ENCODE assay signal across 37 cellular contexts in the genomic region with DNA sequence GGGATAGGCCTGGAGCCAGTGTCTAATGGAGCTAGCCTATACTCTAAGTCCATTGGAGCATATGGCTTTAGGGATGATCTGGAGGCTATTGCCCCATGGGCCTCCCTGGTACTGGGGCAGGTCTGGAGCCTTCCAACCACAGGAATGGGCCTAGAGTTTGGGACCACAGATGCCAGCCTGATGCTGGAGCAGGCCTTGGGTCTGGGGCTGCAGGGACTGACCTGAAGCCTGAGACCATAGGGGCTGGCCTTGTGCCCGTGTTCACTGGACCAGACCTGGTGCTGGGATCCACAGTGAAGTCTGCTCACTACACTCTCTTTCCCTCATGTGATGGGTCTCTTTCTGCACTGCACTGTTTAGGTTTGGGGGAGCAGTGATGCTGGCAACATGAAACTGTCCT.
"Had no signal": no experiment of that assay in that cellular context is flagged by ENCODE, and none has a peak within 500 bp of the region (broad histone marks: within the 10 kb centered on the region; RNA-seq: fewer than 3 reads in every experiment).

No MANE protein-coding gene starts in this region.

- H3K27ac Mint-ChIP-seq: activated B cell treated with CpG ODN at 0.5 μM for 24 hours; activated CD4-positive, alpha-beta memory T cell treated with anti-CD3 and anti-CD28 coated beads, Interleukin-2, amount 10 ng/mL, durations not matched to agents 7 days and 5 days; activated CD4-positive, alpha-beta T cell treated with anti-CD3 and anti-CD28 coated beads, Interleukin-2, amount 10 ng/mL, durations not matched to agents 7 days and 5 days; activated CD8-positive, alpha-beta memory T cell treated with anti-CD3 and anti-CD28 coated beads, Interleukin-2, amount 10 ng/mL, durations not matched to agents 7 days and 5 days; activated CD8-positive, alpha-beta T cell treated with anti-CD3 and anti-CD28 coated beads, Interleukin-2, amount 10 ng/mL, durations not matched to agents 7 days and 5 days; activated naive CD4-positive, alpha-beta T cell treated with anti-CD3 and anti-CD28 coated beads, Interleukin-2, amount 10 ng/mL, durations not matched to agents 7 days and 5 days; activated naive CD4-positive, alpha-beta T cell treated with anti-CD3 and anti-CD28 coated beads, Interleukin-2, amount 50 U/mL, for 24 hours; activated naive CD8-positive, alpha-beta T cell; activated naive CD8-positive, alpha-beta T cell treated with anti-CD3 and anti-CD28 coated beads, Interleukin-2, amount 10 ng/mL, durations not matched to agents 7 days and 5 days; activated naive CD8-positive, alpha-beta T cell treated with anti-CD3 and anti-CD28 coated beads, Interleukin-2, amount 50 U/mL, for 24 hours; activated T-cell treated with anti-CD3 and anti-CD28 coated beads, Interleukin-2, amount 50 U/mL, for 24 hours; activated T-helper 2 cell treated with anti-CD3 and anti-CD28 coated beads, Interferon-gamma antibody, Interleukin-2, Interleukin-4, amounts not matched to agents 10 μg/mL and 5 μg/mL and 100 μg/mL, durations not matched to agents 14 hours and 24 hours and 36 hours; brain; T-helper 1 cell treated with Interleukin-12 subunit alpha and Interleukin-12 subunit beta and Interleukin-4 antibody, amounts not matched to agents 30 μg/mL and 1 μg/mL, for 36 hours; T-helper 2 cell treated with Interferon-gamma antibody and Interleukin-4, amounts not matched to agents 5 μg/mL and 100 μg/mL, for 36 hours had no signal

- H3K27me3 Mint-ChIP-seq: activated naive CD4-positive, alpha-beta T cell treated with anti-CD3 and anti-CD28 coated beads, Interleukin-2, amount 10 ng/mL, durations not matched to agents 7 days and 5 days; activated naive CD4-positive, alpha-beta T cell treated with anti-CD3 and anti-CD28 coated beads, Interleukin-2, amount 50 U/mL, for 24 hours had no signal

- FAIRE-seq: bronchial epithelial cell, TTC549 had no signal

- DNase-seq: activated B cell treated with CpG ODN at 0.5 μM for 24 hours; activated CD4-positive, alpha-beta memory T cell treated with anti-CD3 and anti-CD28 coated beads, Interleukin-2, amount 10 ng/mL, durations not matched to agents 7 days and 5 days; activated CD4-positive, alpha-beta T cell treated with anti-CD3 and anti-CD28 coated beads for 4 hours; activated CD4-positive, alpha-beta T cell treated with anti-CD3 and anti-CD28 coated beads, Interleukin-2, amount 10 ng/mL, durations not matched to agents 7 days and 5 days; activated CD4-positive, alpha-beta T cell treated with anti-CD3 and anti-CD28 coated beads, Interleukin-2, amount 50 U/mL, for 48 hours; activated CD4-positive, CD25-positive, alpha-beta regulatory T cell treated with anti-CD3 and anti-CD28 coated beads, Interleukin-2, amount 50 U/mL, for 72 hours; activated CD8-positive, alpha-beta memory T cell treated with anti-CD3 and anti-CD28 coated beads for 24 hours; activated CD8-positive, alpha-beta memory T cell treated with anti-CD3 and anti-CD28 coated beads, Interleukin-2, amount 10 ng/mL, durations not matched to agents 7 days and 5 days; activated CD8-positive, alpha-beta memory T cell treated with anti-CD3 and anti-CD28 coated beads, Interleukin-2, amount 50 U/mL, for 48 hours; activated CD8-positive, alpha-beta T cell treated with anti-CD3 and anti-CD28 coated beads, Interleukin-2, amount 10 ng/mL, durations not matched to agents 7 days and 5 days; activated effector memory CD4-positive, alpha-beta T cell treated with Interleukin-2 at 50 U/mL for 16 hours; activated gamma-delta T cell; activated naive CD4-positive, alpha-beta T cell treated with anti-CD3 and anti-CD28 coated beads, Interleukin-2, amount 10 ng/mL, durations not matched to agents 7 days and 5 days; activated naive CD4-positive, alpha-beta T cell treated with Interleukin-2 at 50 U/mL for 16 hours; activated naive CD8-positive, alpha-beta T cell treated with anti-CD3 and anti-CD28 coated beads, Interleukin-2, amount 10 ng/mL, durations not matched to agents 7 days and 5 days; activated naive CD8-positive, alpha-beta T cell treated with anti-CD3 and anti-CD28 coated beads, Interleukin-2, amount 50 U/mL, for 24 hours; activated T-cell treated with anti-CD3 and anti-CD28 coated beads, Interleukin-2, amount 50 U/mL, for 24 hours; activated T-cell treated with anti-CD3 and anti-CD28 coated beads, Interleukin-2, amount 50 U/mL, for 48 hours; amygdala; anterior cingulate cortex; caudate nucleus; cerebellar nuclear complex; T-helper 1 cell; T-helper 2 cell; T-helper 9 cell had no signal

- H3K4me1 ChIP-seq: ascending aorta had no signal

- H3K27me3 ChIP-seq: ascending aorta, cardiac muscle cell had no signal

- H3K4me3 ChIP-seq: ascending aorta, cardiac muscle cell had no signal

- H3K27ac ChIP-seq: ascending aorta, cardiac muscle cell, VCaP had no signal

- H3K9me3 Mint-ChIP-seq: activated CD4-positive, alpha-beta memory T cell treated with anti-CD3 and anti-CD28 coated beads, Interleukin-2, amount 10 ng/mL, durations not matched to agents 7 days and 5 days; activated naive CD4-positive, alpha-beta T cell treated with anti-CD3 and anti-CD28 coated beads, Interleukin-2, amount 50 U/mL, for 24 hours; activated naive CD8-positive, alpha-beta T cell treated with anti-CD3 and anti-CD28 coated beads, Interleukin-2, amount 50 U/mL, for 24 hours; activated T-helper 2 cell treated with anti-CD3 and anti-CD28 coated beads, Interferon-gamma antibody, Interleukin-2, Interleukin-4, amounts not matched to agents 10 μg/mL and 5 μg/mL and 100 μg/mL, durations not matched to agents 14 hours and 24 hours and 36 hours; central memory CD8-positive, alpha-beta T cell had no signal

- H3K4me1 Mint-ChIP-seq: activated B cell treated with CpG ODN at 0.5 μM for 24 hours; activated CD4-positive, alpha-beta memory T cell treated with anti-CD3 and anti-CD28 coated beads, Interleukin-2, amount 10 ng/mL, durations not matched to agents 7 days and 5 days; activated CD4-positive, alpha-beta T cell treated with anti-CD3 and anti-CD28 coated beads, Interleukin-2, amount 10 ng/mL, durations not matched to agents 7 days and 5 days; activated CD8-positive, alpha-beta memory T cell treated with anti-CD3 and anti-CD28 coated beads, Interleukin-2, amount 10 ng/mL, durations not matched to agents 7 days and 5 days; activated naive CD4-positive, alpha-beta T cell treated with anti-CD3 and anti-CD28 coated beads, Interleukin-2, amount 10 ng/mL, durations not matched to agents 7 days and 5 days; activated naive CD4-positive, alpha-beta T cell treated with anti-CD3 and anti-CD28 coated beads, Interleukin-2, amount 50 U/mL, for 24 hours; activated naive CD8-positive, alpha-beta T cell treated with anti-CD3 and anti-CD28 coated beads, Interleukin-2, amount 10 ng/mL, durations not matched to agents 7 days and 5 days; activated naive CD8-positive, alpha-beta T cell treated with anti-CD3 and anti-CD28 coated beads, Interleukin-2, amount 50 U/mL, for 24 hours; brain; central memory CD8-positive, alpha-beta T cell had no signal

- H3K36me3 Mint-ChIP-seq: activated CD8-positive, alpha-beta memory T cell treated with anti-CD3 and anti-CD28 coated beads, Interleukin-2, amount 10 ng/mL, durations not matched to agents 7 days and 5 days; activated naive CD4-positive, alpha-beta T cell treated with anti-CD3 and anti-CD28 coated beads, Interleukin-2, amount 10 ng/mL, durations not matched to agents 7 days and 5 days; activated naive CD4-positive, alpha-beta T cell treated with anti-CD3 and anti-CD28 coated beads, Interleukin-2, amount 50 U/mL, for 24 hours; activated naive CD8-positive, alpha-beta T cell; activated naive CD8-positive, alpha-beta T cell treated with anti-CD3 and anti-CD28 coated beads, Interleukin-2, amount 10 ng/mL, durations not matched to agents 7 days and 5 days; brain had no signal

- H3K4me3 Mint-ChIP-seq: activated B cell treated with CpG ODN at 0.5 μM for 24 hours; activated CD4-positive, alpha-beta memory T cell treated with anti-CD3 and anti-CD28 coated beads, Interleukin-2, amount 10 ng/mL, durations not matched to agents 7 days and 5 days; activated CD4-positive, alpha-beta T cell treated with anti-CD3 and anti-CD28 coated beads, Interleukin-2, amount 10 ng/mL, durations not matched to agents 7 days and 5 days; activated CD8-positive, alpha-beta memory T cell treated with anti-CD3 and anti-CD28 coated beads, Interleukin-2, amount 10 ng/mL, durations not matched to agents 7 days and 5 days; activated CD8-positive, alpha-beta T cell treated with anti-CD3 and anti-CD28 coated beads, Interleukin-2, amount 10 ng/mL, durations not matched to agents 7 days and 5 days; activated naive CD4-positive, alpha-beta T cell treated with anti-CD3 and anti-CD28 coated beads, Interleukin-2, amount 10 ng/mL, durations not matched to agents 7 days and 5 days; activated naive CD4-positive, alpha-beta T cell treated with anti-CD3 and anti-CD28 coated beads, Interleukin-2, amount 50 U/mL, for 24 hours; activated naive CD8-positive, alpha-beta T cell; activated naive CD8-positive, alpha-beta T cell treated with anti-CD3 and anti-CD28 coated beads, Interleukin-2, amount 10 ng/mL, durations not matched to agents 7 days and 5 days; activated naive CD8-positive, alpha-beta T cell treated with anti-CD3 and anti-CD28 coated beads, Interleukin-2, amount 50 U/mL, for 24 hours; activated T-cell treated with anti-CD3 and anti-CD28 coated beads, Interleukin-2, amount 50 U/mL, for 24 hours; brain; central memory CD8-positive, alpha-beta T cell; T-helper 1 cell treated with Interleukin-12 subunit alpha and Interleukin-12 subunit beta and Interleukin-4 antibody, amounts not matched to agents 30 μg/mL and 1 μg/mL, for 36 hours; T-helper 2 cell treated with Interferon-gamma antibody and Interleukin-4, amounts not matched to agents 5 μg/mL and 100 μg/mL, for 36 hours had no signal

- H3K36me3 ChIP-seq: ascending aorta, cardiac muscle cell had no signal

- ATAC-seq: activated CD8-positive, alpha-beta memory T cell treated with anti-CD3 and anti-CD28 coated beads, Interleukin-2, amount 10 ng/mL, durations not matched to agents 7 days and 5 days; activated CD8-positive, alpha-beta T cell treated with anti-CD3 and anti-CD28 coated beads, Interleukin-2, amount 10 ng/mL, durations not matched to agents 7 days and 5 days had no signal
